ENCODE assay signal across 1 cellular context in genomic region chr20:62368629-62369507, GRCh38.
TF ChIP-seq lines count a peak whose summit lies in the region.

No MANE protein-coding gene starts in this region.

TF ChIP-seq in SK-N-SH, 30 proteins besides CTCF, POLR2A, EP300 and RAD21 (continued from another document):
- TF ChIP-seq USF2 (IDR thresholded peaks at IDR 0.05; ENCODE audit: borderline replicate concordance, low read depth, low read length) (no peak), GATA2 (CRISPR knock-in tag; IDR thresholded peaks at IDR 0.05) (no peak), SIN3A (IDR thresholded peaks at IDR 0.05; ENCODE audit: borderline replicate concordance, low read depth, low read length) (peak; percentile 43; the same call in 1 of the 2 replicates), FOXJ3 (CRISPR knock-in tag; IDR thresholded peaks at IDR 0.05) (no peak), EZH2phosphoT487 (IDR thresholded peaks at IDR 0.05; ENCODE audit: borderline replicate concordance, low read depth) (no peak), FOSL2 (IDR thresholded peaks at IDR 0.05; ENCODE audit: borderline replicate concordance, low read depth) (peak; percentile 19; the same call in 1 of the 2 replicates), GABPA (IDR thresholded peaks at IDR 0.05; ENCODE audit: low read depth) (no peak), NFIC (IDR thresholded peaks at IDR 0.05; ENCODE audit: borderline replicate concordance) (no peak), ZBTB33 (IDR thresholded peaks at IDR 0.05; ENCODE audit: borderline replicate concordance, low read depth) (no peak), TAF1 (IDR thresholded peaks at IDR 0.05; ENCODE audit: borderline replicate concordance, low read depth, low read length) (no peak; the same call in 1 of the 2 replicates), PBX3 (IDR thresholded peaks at IDR 0.05) (no peak; the same call in 1 of the 2 replicates), IRF3 (IDR thresholded peaks at IDR 0.05; ENCODE audit: low read depth, low read length) (no peak), RFX5 (IDR thresholded peaks at IDR 0.05; ENCODE audit: low read length) (no peak), REST (IDR thresholded peaks at IDR 0.05; ENCODE audit: low read depth, low read length) (no peak)
